In genomic region chr13:70107498-70108271, GRCh38 we compare ENCODE assay signal across 15 cellular contexts. TPM values are rescaled to one million over a fixed set of nuclear protein-coding genes. Genes with fewer than 3 reads are reported as not detected.
DNase-seq lines count a peak whose midpoint lies in the region; TF ChIP-seq lines count a peak whose summit lies in the region.
"Had no signal": no experiment of that assay in that cellular context is flagged by ENCODE, and none has a peak within 500 bp of the region (broad histone marks: within the 10 kb centered on the region; RNA-seq: fewer than 3 reads in every experiment).

TSS of gene ATXN8OS (plus strand) at chr13:70107826.

- peak within 1 kb of the TSS; percentile 87 for H3K18ac ChIP-seq in neuronal stem cell (ENCODE audit: low read length)

- H3K4me2 ChIP-seq in hepatocyte: peak within 1 kb of the TSS; percentile 84
- peak within 1 kb of the TSS; percentile 97 for H3K4me2 ChIP-seq in neuronal stem cell (ENCODE audit: insufficient read depth, low read length, poor library complexity, severe bottlenecking)

- H2AFZ ChIP-seq in hepatocyte (peak within 1 kb of the TSS; percentile 27), neuronal stem cell (ENCODE audit: low read length) (peak within 1 kb of the TSS; percentile 97)

- H2BK12ac ChIP-seq in neuronal stem cell (ENCODE audit: low read length): no peak within 1 kb of the TSS

- no peaks in the 10 kb centered on the region for H3K4me1 ChIP-seq in HEK293 (ENCODE audit: control insufficient read depth, insufficient read depth, low read length)
- H3K4me1 ChIP-seq in hepatocyte (ENCODE audit: insufficient read depth): no peaks in the 10 kb centered on the region
- H3K4me1 ChIP-seq in neuronal stem cell (ENCODE audit: control insufficient read depth in 2 of 2, insufficient read depth in 1 of 2, low read depth in 1 of 2, low read length in 2 of 2): peaks cover 3 to 6% of the 10 kb centered on the region in 2 donors
- H3K4me1 ChIP-seq: HAP-1 had no signal

- peak within 1 kb of the TSS; percentile 28 for H3K4me3 ChIP-seq in HEK293 (ENCODE audit: low read depth, low read length)
- H3K4me3 ChIP-seq in hepatocyte: no peak within 1 kb of the TSS
- peak within 1 kb of the TSS; percentile 52 to 79 for H3K4me3 ChIP-seq in neuronal stem cell (ENCODE audit: low read length in 2 of 2)
- H3K4me3 ChIP-seq: HAP-1 had no signal

- CTCF ChIA-PET in HEK293 (lab: Yijun Ruan, JAX): no interaction called here

- peak within 1 kb of the TSS; percentile 48 for H4K8ac ChIP-seq in neuronal stem cell (ENCODE audit: low read depth, low read length)

- H3K36me3 ChIP-seq in HEK293 (ENCODE audit: control insufficient read depth in 2 of 2, insufficient read depth in 1 of 2, low read length in 2 of 2): no peaks in the 10 kb centered on the region
- H3K36me3 ChIP-seq in hepatocyte (replicated peaks; ENCODE audit: insufficient read depth, low read depth): no peaks in the 10 kb centered on the region
- H3K36me3 ChIP-seq in neuronal stem cell (replicated peaks in 1 of 2; ENCODE audit: control insufficient read depth in 2 of 2, insufficient read depth in 2 of 2, low read length in 2 of 2): no peaks in the 10 kb centered on the region
- H3K36me3 ChIP-seq: HAP-1 had no signal

- H3K9me3 ChIP-seq in HEK293 (ENCODE audit: control insufficient read depth, insufficient read depth, low read depth, low read length) (no peaks in the 10 kb centered on the region), hepatocyte (ENCODE audit: low read depth) (no peaks in the 10 kb centered on the region), neuronal stem cell (replicated peaks in 1 of 2; ENCODE audit: control insufficient read depth in 2 of 2, insufficient read depth in 1 of 2, low read depth in 1 of 2, low read length in 2 of 2) (no peaks in the 10 kb centered on the region)
- H3K9me3 ChIP-seq: HAP-1 had no signal

- WGBS in hepatocyte (ENCODE audit: low lambda C conversion rate, missing lambda C conversion rate): 7% methylated on average over 46 of the region's 52 CpGs
- no CpG with 5 or more reads among the region's 52 CpGs for WGBS in neuronal stem cell (ENCODE audit: extremely low coverage in 2 of 2, insufficient read length in 2 of 2, insufficient replicate concordance in 1 of 2), 2 donors

- H3K27ac ChIP-seq in HEK293 (ENCODE audit: extremely low read depth, low read depth, low read length) (no peak within 1 kb of the TSS), hepatocyte (no peak within 1 kb of the TSS), neuronal stem cell (replicated peaks; ENCODE audit: low read length) (no peak within 1 kb of the TSS)

- H2BK120ac ChIP-seq in neuronal stem cell (ENCODE audit: low read depth, low read length): no peak within 1 kb of the TSS

- peak; percentile 55 for DNase-seq in SK-N-DZ (ENCODE audit: low spot score)
- peak; percentile 9 for DNase-seq in hepatocyte (ENCODE audit: low spot score)
- DNase-seq in neuronal stem cell (ENCODE audit: low spot score): peak; percentile 23
- no peak for DNase-seq in activated CD8-positive, alpha-beta memory T cell treated with anti-CD3 and anti-CD28 coated beads, Interleukin-2, amount 50 U/mL, for 4 hours
- no peak for DNase-seq in T-helper 2 cell
- no peak for DNase-seq in KG1 (lab: John Stamatoyannopoulos, UW)
- DNase-seq in hepatic stellate cell (ENCODE audit: low spot score): no peak
- DNase-seq: activated CD4-positive, alpha-beta T cell treated with anti-CD3 and anti-CD28 coated beads, Interleukin-2, amount 50 U/mL, for 1 hour; foreskin melanocyte; SW 1271 had no signal

- no peak within 1 kb of the TSS for H2AK5ac ChIP-seq in neuronal stem cell (ENCODE audit: low read depth, low read length)

- H3K27me3 ChIP-seq in hepatocyte (peaks cover 31% of the 10 kb centered on the region), neuronal stem cell (ENCODE audit: control insufficient read depth in 3 of 3, insufficient read depth in 3 of 3, low read depth in 1 of 3, low read length in 3 of 3) (peaks cover 3 to 21% (median 17%) of the 10 kb centered on the region in 3 experiments)

- H3K9me2 ChIP-seq in hepatocyte (replicated peaks; ENCODE audit: insufficient read depth): no peaks in the 10 kb centered on the region

- no peak within 1 kb of the TSS for H3K23ac ChIP-seq in neuronal stem cell (ENCODE audit: low read depth, low read length, poor library complexity)

- no peak within 1 kb of the TSS for H3K4ac ChIP-seq in neuronal stem cell (ENCODE audit: low read length)

- no peak within 1 kb of the TSS for H4K91ac ChIP-seq in neuronal stem cell (ENCODE audit: low read depth, low read length, poor library complexity)

- H3K14ac ChIP-seq in neuronal stem cell (ENCODE audit: low read length): peak within 1 kb of the TSS; percentile 21

- no peaks in the 10 kb centered on the region for H4K20me1 ChIP-seq in hepatocyte (ENCODE audit: insufficient read depth, poor library complexity, severe bottlenecking)

- POLR2A ChIA-PET in HEK293 (lab: Yijun Ruan, JAX): no interaction called here

- H2BK15ac ChIP-seq in neuronal stem cell (ENCODE audit: low read length): no peak within 1 kb of the TSS

- no peaks in the 10 kb centered on the region for H3K79me1 ChIP-seq in neuronal stem cell (ENCODE audit: low read depth, low read length)

- H2BK5ac ChIP-seq in neuronal stem cell (ENCODE audit: low read length): no peak within 1 kb of the TSS

- no peaks in the 10 kb centered on the region for H3K79me2 ChIP-seq in hepatocyte

- no peak for TF ChIP-seq CTCF in HEK293 (tag by site-specific recombination; IDR thresholded peaks at IDR 0.05)
- no peak for TF ChIP-seq CTCF in hepatocyte (IDR thresholded peaks at IDR 0.05; ENCODE audit: poor library complexity)

- H3K9ac ChIP-seq in neuronal stem cell (ENCODE audit: low read depth, low read length, poor library complexity): peak within 1 kb of the TSS; percentile 60

TF ChIP-seq in HEK293, 187 proteins besides CTCF, POLR2A, EP300 and RAD21 (continues in another document):
- TF ChIP-seq ZNF473 (tag by site-specific recombination; IDR thresholded peaks at IDR 0.05) (no peak), ZNF449 (tag by site-specific recombination; IDR thresholded peaks at IDR 0.05) (no peak), REST (tag by site-specific recombination; IDR thresholded peaks at IDR 0.05) (no peak), PRDM6 (tag by site-specific recombination; IDR thresholded peaks at IDR 0.05) (no peak), ZNF596 (tag by site-specific recombination; IDR thresholded peaks at IDR 0.05) (no peak), BCL11A (tag by site-specific recombination; IDR thresholded peaks at IDR 0.05; ENCODE audit: low read depth) (no peak), OSR2 (tag by site-specific recombination; IDR thresholded peaks at IDR 0.05) (no peak), BCL11B (tag by site-specific recombination; IDR thresholded peaks at IDR 0.05; ENCODE audit: low read depth) (no peak), ZFP69B (tag by site-specific recombination; IDR thresholded peaks at IDR 0.05) (no peak)

RNA-seq across cellular contexts. Expression of gene ATXN8OS, which starts in this region (rescaled TPM):
- 0.12 and 0.74 TPM in 2 replicates for polyA plus RNA-seq in SK-N-DZ (2014; cell fraction: cytosol; rRNA removed)
- polyA plus RNA-seq in SK-N-DZ (2014; cell fraction: nucleus; rRNA removed): 0.33 TPM in 1 of 2 replicates, not detected in the other
- total RNA-seq in hepatocyte: 0.23 and 1.0 TPM in 2 replicates
- not detected in 2 replicates for polyA plus RNA-seq in hepatocyte
- polyA plus RNA-seq in neuronal stem cell (2013, experiment 1 of 2): not detected
- not detected for polyA plus RNA-seq in neuronal stem cell (2013, experiment 2 of 2)
- total RNA-seq: dermis microvascular lymphatic vessel endothelial cell, HepG2, mesenteric fat pad had no signal
- polyA plus RNA-seq: HepG2 had no signal

Comparison
In these comparisons a context has a peak if more than half of its experiments do, and no peak if none do; other contexts are left out.
1. DNase-seq: peak in SK-N-DZ (single experiment), hepatocyte (single experiment) and neuronal stem cell (single experiment); none in activated CD8-positive, alpha-beta memory T cell treated with anti-CD3 and anti-CD28 coated beads, Interleukin-2, amount 50 U/mL, for 4 hours (single experiment), T-helper 2 cell (0 of 5), KG1 (single experiment) and hepatic stellate cell (single experiment).